Comparison of ENCODE assay signal across 22 cellular contexts in genomic region chr19:2122982-2123381, GRCh38.
"Had no signal": no experiment of that assay in that cellular context is flagged by ENCODE, and none has a peak within 500 bp of the region (broad histone marks: within the 10 kb centered on the region; RNA-seq: fewer than 3 reads in every experiment).

No MANE protein-coding gene starts in this region.

- ATAC-seq: effector memory CD8-positive, alpha-beta T cell; esophagus mucosa; gastrocnemius medialis; heart right ventricle; left ventricle myocardium superior; lower lobe of right lung; naive thymus-derived CD4-positive, alpha-beta T cell had no signal

- H3K9me3 Mint-ChIP-seq: dendritic cell treated with granulocyte-macrophage colony-stimulating factor and Interleukin-4, amounts not matched to agents 40 ng/mL and 50 ng/mL, for 4 days; effector memory CD8-positive, alpha-beta T cell; endodermal cell; memory B cell; naive thymus-derived CD4-positive, alpha-beta T cell had no signal

- H3K4me1 ChIP-seq: colonic mucosa, esophagus squamous epithelium, gastrocnemius medialis, left lung, lower lobe of right lung had no signal

- H3K9me3 ChIP-seq: colonic mucosa, esophagus squamous epithelium, gastrocnemius medialis, heart right ventricle, left lung, lower lobe of right lung had no signal

- H3K27me3 Mint-ChIP-seq: dendritic cell treated with granulocyte-macrophage colony-stimulating factor and Interleukin-4, amounts not matched to agents 40 ng/mL and 50 ng/mL, for 4 days; effector memory CD8-positive, alpha-beta T cell; memory B cell; naive thymus-derived CD4-positive, alpha-beta T cell had no signal

- H3K4me3 Mint-ChIP-seq: dendritic cell treated with granulocyte-macrophage colony-stimulating factor and Interleukin-4, amounts not matched to agents 40 ng/mL and 50 ng/mL, for 4 days; effector memory CD8-positive, alpha-beta T cell; endodermal cell; memory B cell; naive thymus-derived CD4-positive, alpha-beta T cell had no signal

- H3K4me3 ChIP-seq: colonic mucosa, esophagus squamous epithelium, gastrocnemius medialis, heart right ventricle, left lung, lower lobe of right lung had no signal

- H3K4me1 Mint-ChIP-seq: endodermal cell, memory B cell had no signal

- H3K27ac Mint-ChIP-seq: dendritic cell treated with granulocyte-macrophage colony-stimulating factor and Interleukin-4, amounts not matched to agents 40 ng/mL and 50 ng/mL, for 4 days; effector memory CD8-positive, alpha-beta T cell; endodermal cell; memory B cell; naive thymus-derived CD4-positive, alpha-beta T cell had no signal

- H3K27ac ChIP-seq: colonic mucosa, epithelial cell of prostate, esophagus squamous epithelium, gastrocnemius medialis, heart right ventricle, left lung, lower lobe of right lung had no signal

- DNase-seq: colonic mucosa; cortex of kidney; effector CD8-positive, alpha-beta T cell; effector memory CD8-positive, alpha-beta T cell; esophagus squamous epithelium; foreskin melanocyte; gastrocnemius medialis; glutamatergic neuron; head of caudate nucleus; heart right ventricle; hippocampal formation; left cardiac atrium; left lung; left ventricle myocardium superior; lower lobe of right lung; midbrain; naive thymus-derived CD4-positive, alpha-beta T cell had no signal

- H3K27me3 ChIP-seq: colonic mucosa, esophagus squamous epithelium, gastrocnemius medialis, heart right ventricle, left lung had no signal
